8 cellular contexts compared by ENCODE assay signal in genomic region chr1:111618953-111619634, GRCh38. TPM values are rescaled to one million over a fixed set of nuclear protein-coding genes. Genes with fewer than 3 reads are reported as not detected.
DNase-seq lines count a peak whose midpoint lies in the region; ATAC-seq and TF ChIP-seq lines count a peak whose summit lies in the region.

No MANE protein-coding gene starts in this region.

- no peak for TF ChIP-seq CTCF in GM12865 (IDR thresholded peaks at IDR 0.05; ENCODE audit: insufficient read depth, low read depth, low read length, missing control alignments)
- TF ChIP-seq CTCF in WI38 (IDR thresholded peaks at IDR 0.05; ENCODE audit: low read depth, low read length): no peak
- no peak for TF ChIP-seq CTCF in hepatocyte (IDR thresholded peaks at IDR 0.05; ENCODE audit: poor library complexity)

- peak overlapping the region; percentile 78 for H3K27ac ChIP-seq in hepatocyte

- H3K4me3 ChIP-seq in GM12865 (ENCODE audit: low read depth, low read length) (peak overlapping the region; percentile 91), WI38 (ENCODE audit: low read depth, low read length) (peak overlapping the region; percentile 54), hepatocyte (peak overlapping the region; percentile 31)

- no peak for DNase-seq in GM12865 (ENCODE audit: low read depth)
- no peak for DNase-seq in hepatocyte (ENCODE audit: low spot score)
- DNase-seq in AG08395 (ENCODE audit: low spot score): no peak
- DNase-seq in SKM-1 (lab: John Stamatoyannopoulos, UW; ENCODE audit: unreplicated experiment): no peak
- no peak for DNase-seq in activated effector memory CD4-positive, alpha-beta T cell treated with anti-CD3 and anti-CD28 coated beads, Interleukin-2, amount 50 U/mL, for 16 hours

- no peaks in the 10 kb centered on the region for H3K27me3 ChIP-seq in hepatocyte

- H3K9me2 ChIP-seq in hepatocyte (replicated peaks; ENCODE audit: insufficient read depth): no peaks in the 10 kb centered on the region

- H3K9me3 Mint-ChIP-seq in stimulated activated memory B cell treated with anti-CD40 and anti-IgM and Interleukin-4, amounts not matched to agents 10 μg/mL and 1 μg/mL and 100 μg/mL, for 72 hours: no peaks in the 10 kb centered on the region

- no peaks in the 10 kb centered on the region for H3K36me3 ChIP-seq in hepatocyte (replicated peaks; ENCODE audit: insufficient read depth, low read depth)

- peak overlapping the region; percentile 98 for H2AFZ ChIP-seq in hepatocyte

- peak; percentile 8 for ATAC-seq in HG02798 (IDR thresholded peaks at IDR 0.05; ENCODE audit: poor library complexity, unreplicated experiment)
- peak; percentile 5 for ATAC-seq in stimulated activated memory B cell treated with anti-CD40 and anti-IgM and Interleukin-4, amounts not matched to agents 10 μg/mL and 1 μg/mL and 100 μg/mL, for 72 hours

- 54% methylated on average over 19 of the region's 19 CpGs for WGBS in hepatocyte (ENCODE audit: low lambda C conversion rate, missing lambda C conversion rate)

- H3K36me3 Mint-ChIP-seq in stimulated activated memory B cell treated with anti-CD40 and anti-IgM and Interleukin-4, amounts not matched to agents 10 μg/mL and 1 μg/mL and 100 μg/mL, for 72 hours: peaks cover 36% of the 10 kb centered on the region

- H3K4me1 ChIP-seq in hepatocyte (ENCODE audit: insufficient read depth): peaks cover 9% of the 10 kb centered on the region

- no peaks in the 10 kb centered on the region for H3K27me3 Mint-ChIP-seq in stimulated activated memory B cell treated with anti-CD40 and anti-IgM and Interleukin-4, amounts not matched to agents 10 μg/mL and 1 μg/mL and 100 μg/mL, for 72 hours

- peaks cover 78% of the 10 kb centered on the region for H3K4me1 Mint-ChIP-seq in stimulated activated memory B cell treated with anti-CD40 and anti-IgM and Interleukin-4, amounts not matched to agents 10 μg/mL and 1 μg/mL and 100 μg/mL, for 72 hours

- H4K20me1 ChIP-seq in hepatocyte (ENCODE audit: insufficient read depth, poor library complexity, severe bottlenecking): peaks cover 26% of the 10 kb centered on the region

- H3K27ac Mint-ChIP-seq in stimulated activated memory B cell treated with anti-CD40 and anti-IgM and Interleukin-4, amounts not matched to agents 10 μg/mL and 1 μg/mL and 100 μg/mL, for 72 hours: peak overlapping the region; percentile 79

- H3K79me2 ChIP-seq in hepatocyte: peaks cover 43% of the 10 kb centered on the region

- H3K4me2 ChIP-seq in hepatocyte: peak overlapping the region; percentile 92

- H3K4me3 Mint-ChIP-seq in stimulated activated memory B cell treated with anti-CD40 and anti-IgM and Interleukin-4, amounts not matched to agents 10 μg/mL and 1 μg/mL and 100 μg/mL, for 72 hours: peak overlapping the region; percentile 98

- no peaks in the 10 kb centered on the region for H3K9me3 ChIP-seq in hepatocyte (ENCODE audit: low read depth)

RNA-seq across cellular contexts. Expression of gene RAP1A, which starts 0.5 kb away (rescaled TPM):
- 49.6 and 56.2 TPM in 2 replicates for total RNA-seq in hepatocyte
- polyA plus RNA-seq in hepatocyte: 34.2 and 48.8 TPM in 2 replicates

Comparison
In these comparisons a context has a peak if more than half of its experiments do, and no peak if none do; other contexts are left out.
1. H3K4me3 ChIP-seq: peak in every context shown above with its lines; median percentile 91 in GM12865; 54 in WI38; 31 in hepatocyte.